In genomic region chr6:25166955-25167753, GRCh38 we compare ENCODE assay signal across 11 cellular contexts.
DNase-seq lines count a peak whose midpoint lies in the region; ATAC-seq and TF ChIP-seq lines count a peak whose summit lies in the region.
"Had no signal": no experiment of that assay in that cellular context is flagged by ENCODE, and none has a peak within 500 bp of the region (broad histone marks: within the 10 kb centered on the region; RNA-seq: fewer than 3 reads in every experiment).

No MANE protein-coding gene starts in this region.

- ATAC-seq in T-helper 17 cell, result no peak
- ATAC-seq in GM19351 (IDR thresholded peaks at IDR 0.05; ENCODE audit: unreplicated experiment), result no peak
- ATAC-seq in HG03565 (IDR thresholded peaks at IDR 0.05; ENCODE audit: unreplicated experiment), result no peak

- no peaks in the 10 kb centered on the region for H3K9me3 ChIP-seq in T-helper 17 cell (ENCODE audit: control insufficient read depth, low read length, poor library complexity, severe bottlenecking)
- no peaks in the 10 kb centered on the region for H3K9me3 ChIP-seq in thymus (ENCODE audit: control insufficient read depth)
- H3K9me3 ChIP-seq: right lobe of liver had no signal

- H3K27me3 ChIP-seq in thymus (ENCODE audit: control insufficient read depth, insufficient read depth), result no peaks in the 10 kb centered on the region
- H3K27me3 ChIP-seq: right lobe of liver had no signal

- no peak for TF ChIP-seq CTCF in coronary artery (IDR thresholded peaks at IDR 0.05)

- peaks cover 8% of the 10 kb centered on the region for H3K4me1 ChIP-seq in thymus (ENCODE audit: control insufficient read depth, insufficient read depth, low read length)

- no peaks in the 10 kb centered on the region for H3K36me3 Mint-ChIP-seq in activated naive CD8-positive, alpha-beta T cell
- H3K36me3 Mint-ChIP-seq in activated naive CD8-positive, alpha-beta T cell treated with anti-CD3 and anti-CD28 coated beads for 36 hours, result peaks cover 9% of the 10 kb centered on the region
- H3K36me3 Mint-ChIP-seq in T-helper 17 cell (ENCODE audit: low read depth), result no peaks in the 10 kb centered on the region

- H3K36me3 ChIP-seq in thymus (ENCODE audit: control insufficient read depth, insufficient read depth), result no peaks in the 10 kb centered on the region
- H3K36me3 ChIP-seq: right lobe of liver had no signal

- no peak for DNase-seq in activated naive CD8-positive, alpha-beta T cell treated with anti-CD3 and anti-CD28 coated beads for 36 hours
- DNase-seq in NCI-H187 (lab: John Stamatoyannopoulos, UW) (peak; percentile 41 to 63), T-helper 17 cell (no peak), coronary artery (ENCODE audit: low spot score) (no peak)
- DNase-seq: H9, right lobe of liver had no signal

- H3K27ac Mint-ChIP-seq in activated naive CD8-positive, alpha-beta T cell, result peak overlapping the region; percentile 35
- no peak overlapping the region for H3K27ac Mint-ChIP-seq in activated naive CD8-positive, alpha-beta T cell treated with anti-CD3 and anti-CD28 coated beads for 36 hours
- peak overlapping the region; percentile 63 for H3K27ac Mint-ChIP-seq in T-helper 17 cell
- H3K27ac Mint-ChIP-seq: B cell, H9 had no signal

- H3K9me3 Mint-ChIP-seq in activated naive CD8-positive, alpha-beta T cell (ENCODE audit: low read depth), result no peaks in the 10 kb centered on the region
- peaks cover 4% of the 10 kb centered on the region for H3K9me3 Mint-ChIP-seq in activated naive CD8-positive, alpha-beta T cell treated with anti-CD3 and anti-CD28 coated beads for 36 hours

- peaks cover 8% of the 10 kb centered on the region for H3K4me1 Mint-ChIP-seq in activated naive CD8-positive, alpha-beta T cell (ENCODE audit: low read depth)
- peaks cover 48% of the 10 kb centered on the region for H3K4me1 Mint-ChIP-seq in activated naive CD8-positive, alpha-beta T cell treated with anti-CD3 and anti-CD28 coated beads for 36 hours
- H3K4me1 Mint-ChIP-seq in T-helper 17 cell, result peaks cover 10% of the 10 kb centered on the region
- H3K4me1 Mint-ChIP-seq: B cell, H9 had no signal

- H3K27ac ChIP-seq in thymus (ENCODE audit: low read depth) (peak overlapping the region; percentile 75), coronary artery (no peak overlapping the region)

- no peak overlapping the region for H3K4me3 Mint-ChIP-seq in activated naive CD8-positive, alpha-beta T cell
- H3K4me3 Mint-ChIP-seq in activated naive CD8-positive, alpha-beta T cell treated with anti-CD3 and anti-CD28 coated beads for 36 hours, result no peak overlapping the region
- peak overlapping the region; percentile 21 for H3K4me3 Mint-ChIP-seq in T-helper 17 cell
- H3K4me3 Mint-ChIP-seq: B cell, H9 had no signal

- H3K27me3 Mint-ChIP-seq in activated naive CD8-positive, alpha-beta T cell, result peaks cover 2% of the 10 kb centered on the region
- peaks cover 8% of the 10 kb centered on the region for H3K27me3 Mint-ChIP-seq in activated naive CD8-positive, alpha-beta T cell treated with anti-CD3 and anti-CD28 coated beads for 36 hours
- H3K27me3 Mint-ChIP-seq in T-helper 17 cell, result peaks cover 20% of the 10 kb centered on the region
- H3K27me3 Mint-ChIP-seq: B cell had no signal

- 16% methylated on average over 6 of the region's 6 CpGs for WGBS in thymus

- H3K4me3 ChIP-seq in thymus (ENCODE audit: low read length) (peak overlapping the region; percentile 17), coronary artery (no peak overlapping the region)

Comparison
In these comparisons a context has a peak if more than half of its experiments do, and no peak if none do; other contexts are left out.
1. DNase-seq: peak in NCI-H187 (2 of 2); none in activated naive CD8-positive, alpha-beta T cell treated with anti-CD3 and anti-CD28 coated beads for 36 hours (single experiment), T-helper 17 cell (0 of 3) and coronary artery (single experiment).